ENCODE assay signal across 16 cellular contexts in genomic region chr5:172805736-172806255, GRCh38. TPM values are rescaled to one million over a fixed set of nuclear protein-coding genes. Genes with fewer than 3 reads are reported as not detected.
A peak's percentile ranks its signal among the peaks of the same experiment; 100 is the strongest.
DNase-seq lines count a peak whose midpoint lies in the region; ATAC-seq and TF ChIP-seq lines count a peak whose summit lies in the region.
"Had no signal": no experiment of that assay in that cellular context is flagged by ENCODE, and none has a peak within 500 bp of the region (broad histone marks: within the 10 kb centered on the region; RNA-seq: fewer than 3 reads in every experiment).

No MANE protein-coding gene starts in this region.

- no peak for TF ChIP-seq CTCF in endodermal cell (conservative IDR thresholded peaks at IDR 0.05)

- H3K9me3 Mint-ChIP-seq in activated CD4-positive, alpha-beta T cell treated with anti-CD3 and anti-CD28 coated beads, Interleukin-2, amount 10 ng/mL, durations not matched to agents 7 days and 5 days = peaks cover 4% of the 10 kb centered on the region
- H3K9me3 Mint-ChIP-seq in IgD-negative memory B cell (no peaks in the 10 kb centered on the region), endodermal cell (peaks cover 12% of the 10 kb centered on the region)
- H3K9me3 Mint-ChIP-seq in stimulated activated effector memory CD8-positive, alpha-beta T cell treated with anti-CD3 and anti-CD28 coated beads, Interleukin-12 subunit alpha, Interleukin-12 subunit beta, amount 100 ng/mL, for 72 hours = no peaks in the 10 kb centered on the region

- H3K27ac ChIP-seq in endodermal cell (ENCODE audit: low read depth, low read length) = no peak overlapping the region
- H3K27ac ChIP-seq: breast epithelium, pancreas, VCaP had no signal

- H3K27ac Mint-ChIP-seq in activated CD4-positive, alpha-beta T cell treated with anti-CD3 and anti-CD28 coated beads, Interleukin-2, amount 10 ng/mL, durations not matched to agents 7 days and 5 days = peak overlapping the region; percentile 83
- H3K27ac Mint-ChIP-seq in IgD-negative memory B cell (peak overlapping the region; percentile 27 to 54 (median 39)), endodermal cell (no peak overlapping the region)
- H3K27ac Mint-ChIP-seq in stimulated activated effector memory CD8-positive, alpha-beta T cell treated with anti-CD3 and anti-CD28 coated beads, Interleukin-12 subunit alpha, Interleukin-12 subunit beta, amount 100 ng/mL, for 72 hours = peak overlapping the region; percentile 88

- H3K4me1 ChIP-seq in endodermal cell (ENCODE audit: control insufficient read depth, insufficient read depth, low read length) = no peaks in the 10 kb centered on the region
- H3K4me1 ChIP-seq: breast epithelium had no signal

- DNase-seq in activated CD4-positive, alpha-beta T cell treated with anti-CD3 and anti-CD28 coated beads, Interleukin-2, amount 10 ng/mL, durations not matched to agents 7 days and 5 days = no peak
- DNase-seq in activated CD4-positive, alpha-beta T cell treated with anti-CD3 and anti-CD28 coated beads for 1 hour = no peak
- DNase-seq in endodermal cell = peak; percentile 33
- DNase-seq in stimulated activated effector memory CD8-positive, alpha-beta T cell treated with anti-CD3 and anti-CD28 coated beads, Interleukin-12 subunit alpha, Interleukin-12 subunit beta, amount 100 ng/mL, for 72 hours (ENCODE audit: low spot score in 2 of 2) = no peak
- no peak for DNase-seq in KG1 (lab: John Stamatoyannopoulos, UW)
- DNase-seq in stimulated activated naive CD8-positive, alpha-beta T cell treated with anti-CD3 and anti-CD28 coated beads, Interleukin-15, Interleukin-2, amounts not matched to agents 100 U/mL and 50 U/mL, for 24 hours = no peak
- DNase-seq: activated naive CD4-positive, alpha-beta T cell treated with Interleukin-2 at 50 U/mL for 16 hours; heart right ventricle; KBM-7; NCI-H1092 treated with DMSO at 0.1 percent for 48 hours; pancreas; trophoblast cell had no signal

- ATAC-seq in stimulated activated effector memory CD8-positive, alpha-beta T cell treated with anti-CD3 and anti-CD28 coated beads, Interleukin-12 subunit alpha, Interleukin-12 subunit beta, amount 100 ng/mL, for 72 hours = no peak
- no peak for ATAC-seq in HG02981 (IDR thresholded peaks at IDR 0.05; ENCODE audit: unreplicated experiment)
- ATAC-seq in stimulated activated naive CD8-positive, alpha-beta T cell treated with anti-CD3 and anti-CD28 coated beads, Interleukin-15, Interleukin-2, amounts not matched to agents 100 U/mL and 50 U/mL, for 24 hours = no peak
- ATAC-seq: pancreas had no signal

- POLR2A ChIA-PET in activated CD4-positive, alpha-beta T cell treated with anti-CD3 and anti-CD28 coated beads, Interleukin-2, amount 10 ng/mL, durations not matched to agents 7 days and 5 days (lab: Charles Lee) = interaction anchor here (0.7 to 1.0 kb wide), 2 partner anchors 8 to 32 kb away, joined by 3 read pairs; no protein-coding TSS in a partner anchor

- WGBS in endodermal cell (ENCODE audit: insufficient coverage in 1 of 2, insufficient read length in 1 of 2), 2 experiments = 94 to 98% methylated on average over 8 to 9 of the region's 9 CpGs

- no peaks in the 10 kb centered on the region for H3K27me3 Mint-ChIP-seq in activated CD4-positive, alpha-beta T cell treated with anti-CD3 and anti-CD28 coated beads, Interleukin-2, amount 10 ng/mL, durations not matched to agents 7 days and 5 days
- H3K27me3 Mint-ChIP-seq in IgD-negative memory B cell (no peaks in the 10 kb centered on the region), endodermal cell (ENCODE audit: insufficient read depth) (peaks cover 9% of the 10 kb centered on the region)

- H3K4me3 Mint-ChIP-seq in activated CD4-positive, alpha-beta T cell treated with anti-CD3 and anti-CD28 coated beads, Interleukin-2, amount 10 ng/mL, durations not matched to agents 7 days and 5 days = no peak overlapping the region
- H3K4me3 Mint-ChIP-seq in IgD-negative memory B cell (peak overlapping the region in 1 of 4 donors; percentile 74), endodermal cell (no peak overlapping the region)
- H3K4me3 Mint-ChIP-seq in stimulated activated effector memory CD8-positive, alpha-beta T cell treated with anti-CD3 and anti-CD28 coated beads, Interleukin-12 subunit alpha, Interleukin-12 subunit beta, amount 100 ng/mL, for 72 hours = no peak overlapping the region

- CTCF ChIA-PET in activated CD4-positive, alpha-beta T cell treated with anti-CD3 and anti-CD28 coated beads, Interleukin-2, amount 10 ng/mL, durations not matched to agents 7 days and 5 days (lab: Charles Lee) = interaction anchor here (0.6 to 1.1 kb wide), 5 partner anchors 11 to 39 kb away, joined by 3 to 7 read pairs (median 3); partner anchors contain the start of gene DUSP1

- H3K36me3 Mint-ChIP-seq in activated CD4-positive, alpha-beta T cell treated with anti-CD3 and anti-CD28 coated beads, Interleukin-2, amount 10 ng/mL, durations not matched to agents 7 days and 5 days (ENCODE audit: low read depth) = peaks cover 1% of the 10 kb centered on the region
- no peaks in the 10 kb centered on the region for H3K36me3 Mint-ChIP-seq in IgD-negative memory B cell
- H3K36me3 Mint-ChIP-seq in endodermal cell (ENCODE audit: low read depth) = no peaks in the 10 kb centered on the region
- H3K36me3 Mint-ChIP-seq in stimulated activated effector memory CD8-positive, alpha-beta T cell treated with anti-CD3 and anti-CD28 coated beads, Interleukin-12 subunit alpha, Interleukin-12 subunit beta, amount 100 ng/mL, for 72 hours = peaks cover 9% of the 10 kb centered on the region

- peaks cover 18% of the 10 kb centered on the region for H3K4me1 Mint-ChIP-seq in activated CD4-positive, alpha-beta T cell treated with anti-CD3 and anti-CD28 coated beads, Interleukin-2, amount 10 ng/mL, durations not matched to agents 7 days and 5 days
- H3K4me1 Mint-ChIP-seq in IgD-negative memory B cell (peaks cover 6 to 11% (median 7%) of the 10 kb centered on the region in 3 donors), endodermal cell (peaks cover 6% of the 10 kb centered on the region)
- H3K4me1 Mint-ChIP-seq in stimulated activated effector memory CD8-positive, alpha-beta T cell treated with anti-CD3 and anti-CD28 coated beads, Interleukin-12 subunit alpha, Interleukin-12 subunit beta, amount 100 ng/mL, for 72 hours = peaks cover 18% of the 10 kb centered on the region

- no peaks in the 10 kb centered on the region for H3K36me3 ChIP-seq in endodermal cell (ENCODE audit: control insufficient read depth, insufficient read depth, low read length)
- H3K36me3 ChIP-seq: breast epithelium, heart right ventricle, pancreas had no signal

- H3K27me3 ChIP-seq in endodermal cell (ENCODE audit: control insufficient read depth, insufficient read depth, low read length, poor library complexity, severe bottlenecking) = no peaks in the 10 kb centered on the region
- H3K27me3 ChIP-seq: breast epithelium, heart right ventricle, pancreas had no signal

- H3K9ac ChIP-seq in endodermal cell (ENCODE audit: extremely low read depth, low read length, poor library complexity, severe bottlenecking) = no peak overlapping the region

- H3K4me3 ChIP-seq in endodermal cell (ENCODE audit: low read length) = no peak overlapping the region
- H3K4me3 ChIP-seq: breast epithelium, heart right ventricle, pancreas had no signal

- H3K9me3 ChIP-seq in endodermal cell (ENCODE audit: control insufficient read depth, low read length) = peaks cover 14% of the 10 kb centered on the region
- H3K9me3 ChIP-seq: breast epithelium, pancreas had no signal

RNA-seq across cellular contexts. Expression of gene ERGIC1, which starts 28.3 kb away (rescaled TPM):
- total RNA-seq in activated CD4-positive, alpha-beta T cell treated with anti-CD3 and anti-CD28 coated beads, Interleukin-2, amount 10 ng/mL, durations not matched to agents 7 days and 5 days = 10 to 100 TPM; 43.4 to 45.0 TPM
- polyA plus RNA-seq in IgD-negative memory B cell = 55.8 TPM
- 10 to 100 TPM; 81.9 to 94.8 TPM for total RNA-seq in endodermal cell
- 79.3 TPM for polyA plus RNA-seq in endodermal cell (2013, experiment 1 of 2)
- 73.2 TPM for polyA plus RNA-seq in endodermal cell (2013, experiment 2 of 2)

RNA-seq across cellular contexts. Expression of gene DUSP1, which starts 34.8 kb away (rescaled TPM):
- 10 to 100 TPM; 11.3 to 14.9 TPM for total RNA-seq in activated CD4-positive, alpha-beta T cell treated with anti-CD3 and anti-CD28 coated beads, Interleukin-2, amount 10 ng/mL, durations not matched to agents 7 days and 5 days
- 705 TPM for polyA plus RNA-seq in IgD-negative memory B cell
- 10 to 100 TPM in 1 of 2 donors, 1 to 10 TPM in 1; 9.2 to 11.0 TPM for total RNA-seq in endodermal cell
- 16.8 TPM for polyA plus RNA-seq in endodermal cell (2013, experiment 1 of 2)
- 18.1 TPM for polyA plus RNA-seq in endodermal cell (2013, experiment 2 of 2)
